In genomic region chr19:495047-495439, GRCh38 we compare ENCODE assay signal across 1 cellular context.
TF ChIP-seq lines count a peak whose summit lies in the region.

No MANE protein-coding gene starts in this region.

TF ChIP-seq in IMR-90, 13 proteins besides CTCF, POLR2A, EP300 and RAD21:
- TF ChIP-seq MAFK (IDR thresholded peaks at IDR 0.05; ENCODE audit: low read depth, low read length) (no peak), RFX5 (IDR thresholded peaks at IDR 0.05; ENCODE audit: low read depth, low read length) (no peak), RCOR1 (IDR thresholded peaks at IDR 0.05; ENCODE audit: insufficient replicate concordance, low read length) (no peak), MAZ (IDR thresholded peaks at IDR 0.05; ENCODE audit: borderline replicate concordance, low read depth, low read length) (no peak)
- TF ChIP-seq, protein P1, sequence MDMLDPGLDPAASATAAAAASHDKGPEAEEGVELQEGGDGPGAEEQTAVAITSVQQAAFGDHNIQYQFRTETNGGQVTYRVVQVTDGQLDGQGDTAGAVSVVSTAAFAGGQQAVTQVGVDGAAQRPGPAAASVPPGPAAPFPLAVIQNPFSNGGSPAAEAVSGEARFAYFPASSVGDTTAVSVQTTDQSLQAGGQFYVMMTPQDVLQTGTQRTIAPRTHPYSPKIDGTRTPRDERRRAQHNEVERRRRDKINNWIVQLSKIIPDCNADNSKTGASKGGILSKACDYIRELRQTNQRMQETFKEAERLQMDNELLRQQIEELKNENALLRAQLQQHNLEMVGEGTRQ (IDR thresholded peaks at IDR 0.05; ENCODE audit: low read depth, low read length) = no peak
